ENCODE assay signal across 12 cellular contexts in the genomic region with DNA sequence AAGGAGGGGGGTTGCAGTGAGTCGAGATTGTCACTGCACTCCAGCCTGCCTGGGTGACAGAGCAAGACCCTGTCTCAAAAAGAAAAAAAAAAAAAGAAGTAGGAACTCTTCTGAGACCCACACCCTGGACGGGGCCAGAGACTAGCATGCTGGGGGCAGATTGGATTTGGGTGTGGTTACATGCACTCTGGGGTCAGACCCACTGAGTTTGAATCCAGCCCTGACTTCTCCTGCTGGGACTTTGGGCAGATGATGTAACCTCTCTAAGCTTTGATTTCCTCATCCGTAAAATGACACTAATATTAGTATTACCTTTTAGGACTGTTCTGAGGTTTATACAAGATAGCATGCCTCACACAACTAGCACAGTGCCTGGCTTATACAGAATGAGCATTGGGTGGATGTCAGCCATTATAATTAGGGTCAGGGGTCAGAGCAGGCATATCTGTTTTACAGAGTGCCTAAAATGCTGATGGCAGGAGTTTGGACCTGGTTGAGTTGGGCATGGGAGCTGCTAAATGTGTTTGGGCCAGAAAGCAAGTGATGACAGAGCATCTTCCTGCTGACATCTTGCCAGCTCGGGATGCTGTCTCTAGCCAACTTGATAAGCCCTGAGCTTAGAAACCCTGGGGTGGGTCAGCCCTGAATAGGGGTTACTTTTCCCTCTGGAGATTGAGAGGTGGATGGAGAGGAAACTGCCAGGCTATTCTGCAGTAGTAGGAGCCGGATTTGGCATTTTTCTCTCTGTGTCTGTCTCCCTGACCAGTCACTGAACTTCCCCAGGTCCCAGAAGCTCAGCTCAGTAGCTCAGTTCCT. TPM values are rescaled to one million over a fixed set of nuclear protein-coding genes. Genes with fewer than 3 reads are reported as not detected.
DNase-seq lines count a peak whose midpoint lies in the region; ATAC-seq and TF ChIP-seq lines count a peak whose summit lies in the region.
"Had no signal": no experiment of that assay in that cellular context is flagged by ENCODE, and none has a peak within 500 bp of the region (broad histone marks: within the 10 kb centered on the region; RNA-seq: fewer than 3 reads in every experiment).

No MANE protein-coding gene starts in this region.

- no peaks in the 10 kb centered on the region for H4K20me1 ChIP-seq in osteoblast (ENCODE audit: insufficient read depth, low read length)

- no peak for TF ChIP-seq CTCF in heart left ventricle (IDR thresholded peaks at IDR 0.05)
- no peak for TF ChIP-seq CTCF in osteoblast (IDR thresholded peaks at IDR 0.05; ENCODE audit: extremely low read depth, low read depth, low read length)

- no peaks in the 10 kb centered on the region for H3K79me2 ChIP-seq in osteoblast (ENCODE audit: insufficient read depth, low read length)

- H3K27me3 Mint-ChIP-seq in activated naive CD4-positive, alpha-beta T cell treated with anti-CD3 and anti-CD28 coated beads, Interleukin-2, amount 50 U/mL, for 24 hours: no peaks in the 10 kb centered on the region
- no peaks in the 10 kb centered on the region for H3K27me3 Mint-ChIP-seq in activated naive CD4-positive, alpha-beta T cell treated with anti-CD3 and anti-CD28 coated beads, Interleukin-2, amount 10 ng/mL, durations not matched to agents 7 days and 5 days

- no peak overlapping the region for H3K4me2 ChIP-seq in osteoblast (ENCODE audit: insufficient read depth, low read length)

- H3K36me3 Mint-ChIP-seq in activated naive CD4-positive, alpha-beta T cell treated with anti-CD3 and anti-CD28 coated beads, Interleukin-2, amount 50 U/mL, for 24 hours: peaks cover 4% of the 10 kb centered on the region
- peaks cover 6% of the 10 kb centered on the region for H3K36me3 Mint-ChIP-seq in activated naive CD4-positive, alpha-beta T cell treated with anti-CD3 and anti-CD28 coated beads, Interleukin-2, amount 10 ng/mL, durations not matched to agents 7 days and 5 days

- no peaks in the 10 kb centered on the region for H3K27me3 ChIP-seq in heart left ventricle
- H3K27me3 ChIP-seq in osteoblast (ENCODE audit: insufficient read depth, low read length): no peaks in the 10 kb centered on the region
- no peaks in the 10 kb centered on the region for H3K27me3 ChIP-seq in effector memory CD4-positive, alpha-beta T cell (replicated peaks; ENCODE audit: control insufficient read depth, insufficient read depth, low read length, poor library complexity, severe bottlenecking)

- H3K4me1 ChIP-seq in heart left ventricle (peaks cover 3 to 99% (median 91%) of the 10 kb centered on the region in 12 donors), osteoblast (ENCODE audit: insufficient read depth, low read length) (peaks cover 19% of the 10 kb centered on the region)
- peaks cover 16% of the 10 kb centered on the region for H3K4me1 ChIP-seq in effector memory CD4-positive, alpha-beta T cell (ENCODE audit: control insufficient read depth, insufficient read depth, low read length, poor library complexity, severe bottlenecking)

- H2AFZ ChIP-seq in osteoblast (ENCODE audit: low read length): no peak overlapping the region

- H3K4me3 ChIP-seq in heart left ventricle (no peak overlapping the region), osteoblast (ENCODE audit: insufficient read depth, low read length) (no peak overlapping the region)
- no peak overlapping the region for H3K4me3 ChIP-seq in effector memory CD4-positive, alpha-beta T cell (ENCODE audit: insufficient read depth, low read depth, low read length, poor library complexity, severe bottlenecking)

- peak overlapping the region; percentile 19 to 94 (median 56) for H3K27ac ChIP-seq in heart left ventricle
- H3K27ac ChIP-seq in osteoblast (ENCODE audit: low read depth, low read length): no peak overlapping the region
- no peak overlapping the region for H3K27ac ChIP-seq in effector memory CD4-positive, alpha-beta T cell (ENCODE audit: insufficient read depth, low read length, poor library complexity, severe bottlenecking)

- ATAC-seq in heart left ventricle: peak in 2 of 4 donors; percentile 1 to 30
- no peak for ATAC-seq in HG03571 (IDR thresholded peaks at IDR 0.05; ENCODE audit: unreplicated experiment)
- ATAC-seq in GM21786 (IDR thresholded peaks at IDR 0.05; ENCODE audit: unreplicated experiment): no peak

- in situ Hi-C loops in KBM-7 (cut with MboI; ENCODE audit: low pct_unique_long_range_greater_than_20kb, low sequenced_read_pairs): no loop called here

- H3K9me3 ChIP-seq in heart left ventricle: no peaks in the 10 kb centered on the region
- H3K9me3 ChIP-seq in osteoblast (ENCODE audit: low read depth, low read length): no peaks in the 10 kb centered on the region
- H3K9me3 ChIP-seq in effector memory CD4-positive, alpha-beta T cell (ENCODE audit: control insufficient read depth, low read length): no peaks in the 10 kb centered on the region

- CTCF ChIA-PET in activated naive CD4-positive, alpha-beta T cell treated with anti-CD3 and anti-CD28 coated beads, Interleukin-2, amount 10 ng/mL, durations not matched to agents 7 days and 5 days (lab: Charles Lee): interaction anchor here (1.8 kb wide), 1 partner anchor 10 kb away, joined by 7 read pairs; no protein-coding TSS in a partner anchor

- H3K36me3 ChIP-seq in heart left ventricle (peaks cover 0 to 65% (median 51%) of the 10 kb centered on the region in 9 donors), osteoblast (ENCODE audit: insufficient read depth, low read length) (peaks cover 25% of the 10 kb centered on the region)
- peaks cover 23% of the 10 kb centered on the region for H3K36me3 ChIP-seq in effector memory CD4-positive, alpha-beta T cell (ENCODE audit: control insufficient read depth, insufficient read depth, low read length)

- 44 to 62% (median 49%) methylated on average over 5 of the region's 5 CpGs for WGBS in heart left ventricle, 4 donors

- TF ChIP-seq POLR2A in heart left ventricle (IDR thresholded peaks at IDR 0.05): no peak

- intact Hi-C loops in heart left ventricle (cut with DNase I): no loop called here

- no peak for DNase-seq in activated naive CD4-positive, alpha-beta T cell treated with anti-CD3 and anti-CD28 coated beads, Interleukin-2, amount 10 ng/mL, durations not matched to agents 7 days and 5 days
- DNase-seq in heart left ventricle (peak in 3 of 5 donors; percentile 55 to 64 (median 59)), osteoblast (ENCODE audit: insufficient read length, low spot score, missing footprints) (peak; percentile 51), KBM-7 (no peak)
- DNase-seq in effector memory CD4-positive, alpha-beta T cell: no peak
- DNase-seq: dermis blood vessel endothelial cell, NCI-H2029, NCI-H748 treated with DMSO at 0.1 percent for 48 hours, SIG-M5 had no signal

- peaks cover 55% of the 10 kb centered on the region for H3K4me1 Mint-ChIP-seq in activated naive CD4-positive, alpha-beta T cell treated with anti-CD3 and anti-CD28 coated beads, Interleukin-2, amount 50 U/mL, for 24 hours
- peaks cover 25% of the 10 kb centered on the region for H3K4me1 Mint-ChIP-seq in activated naive CD4-positive, alpha-beta T cell treated with anti-CD3 and anti-CD28 coated beads, Interleukin-2, amount 10 ng/mL, durations not matched to agents 7 days and 5 days

- H3K27ac Mint-ChIP-seq in activated naive CD4-positive, alpha-beta T cell treated with anti-CD3 and anti-CD28 coated beads, Interleukin-2, amount 50 U/mL, for 24 hours: peak overlapping the region; percentile 35
- no peak overlapping the region for H3K27ac Mint-ChIP-seq in activated naive CD4-positive, alpha-beta T cell treated with anti-CD3 and anti-CD28 coated beads, Interleukin-2, amount 10 ng/mL, durations not matched to agents 7 days and 5 days

- H3K9me3 Mint-ChIP-seq in activated naive CD4-positive, alpha-beta T cell treated with anti-CD3 and anti-CD28 coated beads, Interleukin-2, amount 50 U/mL, for 24 hours: no peaks in the 10 kb centered on the region
- no peaks in the 10 kb centered on the region for H3K9me3 Mint-ChIP-seq in activated naive CD4-positive, alpha-beta T cell treated with anti-CD3 and anti-CD28 coated beads, Interleukin-2, amount 10 ng/mL, durations not matched to agents 7 days and 5 days

- no peak overlapping the region for H3K4me3 Mint-ChIP-seq in activated naive CD4-positive, alpha-beta T cell treated with anti-CD3 and anti-CD28 coated beads, Interleukin-2, amount 50 U/mL, for 24 hours
- no peak overlapping the region for H3K4me3 Mint-ChIP-seq in activated naive CD4-positive, alpha-beta T cell treated with anti-CD3 and anti-CD28 coated beads, Interleukin-2, amount 10 ng/mL, durations not matched to agents 7 days and 5 days

RNA-seq across cellular contexts. Expression of a gene that starts 15.5 kb away (rescaled TPM):
- total RNA-seq in heart left ventricle: 100 to 1,000 TPM in 4 of 9 donors, 10 to 100 TPM in 5; 52.1 to 136 (median 92.0) TPM
- polyA plus RNA-seq in heart left ventricle: 10 to 100 TPM; 22.6 to 75.1 TPM
- 25.7 and 28.9 TPM in 2 replicates for total RNA-seq in osteoblast

RNA-seq across cellular contexts. Expression of a gene that starts 51.2 kb away (rescaled TPM):
- total RNA-seq in heart left ventricle (10 to 100 TPM; 13.3 to 30.7 (median 16.0) TPM), osteoblast (20.0 and 22.4 TPM in 2 replicates)
- 10 to 100 TPM; 10.4 to 12.9 TPM for polyA plus RNA-seq in heart left ventricle

RNA-seq across cellular contexts. Expression of a gene that starts 51.5 kb away (rescaled TPM):
- total RNA-seq in heart left ventricle: 10 to 100 TPM; 28.2 to 60.2 (median 38.2) TPM
- polyA plus RNA-seq in heart left ventricle: 10 to 100 TPM; 23.4 to 53.2 TPM
- 40.2 and 49.5 TPM in 2 replicates for total RNA-seq in osteoblast

Comparison
In these comparisons a context has a peak if more than half of its experiments do, and no peak if none do; other contexts are left out.
1. DNase-seq: peak in heart left ventricle (3 of 5) and osteoblast (single experiment); none in activated naive CD4-positive, alpha-beta T cell treated with anti-CD3 and anti-CD28 coated beads, Interleukin-2, amount 10 ng/mL, durations not matched to agents 7 days and 5 days (single experiment), effector memory CD4-positive, alpha-beta T cell (0 of 3) and KBM-7 (single experiment).
2. H3K27ac ChIP-seq: peak in heart left ventricle (12 of 12); none in osteoblast (single experiment) and effector memory CD4-positive, alpha-beta T cell (single experiment).